ENCODE assay signal across 27 cellular contexts in the genomic region with DNA sequence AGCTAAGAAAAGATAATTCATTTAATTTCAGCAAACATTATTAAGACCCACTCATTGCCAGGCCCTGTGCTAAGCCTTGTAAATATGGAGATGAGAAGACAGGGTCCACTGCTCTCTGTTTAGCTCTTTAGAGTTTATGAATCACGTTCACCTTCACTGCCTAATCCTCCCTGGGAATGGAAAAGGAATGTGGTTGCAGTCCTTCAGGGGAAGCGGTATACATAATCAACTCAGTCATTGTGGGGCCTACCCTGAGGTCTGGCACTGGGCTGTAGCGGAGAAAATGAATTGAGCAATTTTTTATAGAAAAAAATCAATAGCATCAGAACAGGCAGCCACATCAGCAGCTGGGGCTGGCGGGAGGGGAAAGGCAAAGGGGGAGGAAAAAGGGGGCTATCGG.
"Had no signal": no experiment of that assay in that cellular context is flagged by ENCODE, and none has a peak within 500 bp of the region (broad histone marks: within the 10 kb centered on the region; RNA-seq: fewer than 3 reads in every experiment).

No MANE protein-coding gene starts in this region.

- H3K9me3 ChIP-seq: adrenal gland, ascending aorta, gastrocnemius medialis, lower lobe of right lung, prostate gland, right lobe of liver, stomach, suprapubic skin, tibial nerve had no signal

- H3K27me3 ChIP-seq: adrenal gland, ascending aorta, gastrocnemius medialis, right lobe of liver, stomach, suprapubic skin, tibial nerve had no signal

- H3K4me1 Mint-ChIP-seq: activated CD4-positive, alpha-beta T cell treated with anti-CD3 and anti-CD28 coated beads for 36 hours; central memory CD8-positive, alpha-beta T cell; naive B cell; stimulated activated memory B cell treated with anti-CD40 and anti-IgM and Interleukin-4, amounts not matched to agents 10 μg/mL and 1 μg/mL and 100 μg/mL, for 72 hours had no signal

- H3K27me3 Mint-ChIP-seq: activated CD4-positive, alpha-beta T cell treated with anti-CD3 and anti-CD28 coated beads for 36 hours; activated naive CD8-positive, alpha-beta T cell; central memory CD8-positive, alpha-beta T cell; naive B cell; stimulated activated memory B cell treated with anti-CD40 and anti-IgM and Interleukin-4, amounts not matched to agents 10 μg/mL and 1 μg/mL and 100 μg/mL, for 72 hours had no signal

- H3K27ac Mint-ChIP-seq: activated CD4-positive, alpha-beta T cell treated with anti-CD3 and anti-CD28 coated beads for 36 hours; activated naive CD8-positive, alpha-beta T cell; activated T-helper 2 cell treated with anti-CD3 and anti-CD28 coated beads, Interferon-gamma antibody, Interleukin-2, Interleukin-4, amounts not matched to agents 10 μg/mL and 5 μg/mL and 100 μg/mL, durations not matched to agents 14 hours and 24 hours and 36 hours; naive B cell; stimulated activated memory B cell treated with anti-CD40 and anti-IgM and Interleukin-4, amounts not matched to agents 10 μg/mL and 1 μg/mL and 100 μg/mL, for 72 hours had no signal

- DNase-seq: activated CD4-positive, alpha-beta T cell treated with anti-CD3 and anti-CD28 coated beads for 36 hours; activated CD4-positive, alpha-beta T cell treated with anti-CD3 and anti-CD28 coated beads, Interleukin-2, amount 50 U/mL, for 4 hours; activated CD8-positive, alpha-beta memory T cell treated with anti-CD3 and anti-CD28 coated beads for 24 hours; activated CD8-positive, alpha-beta memory T cell treated with anti-CD3 and anti-CD28 coated beads, Interleukin-2, amount 50 U/mL, for 48 hours; activated naive CD4-positive, alpha-beta T cell; activated T-cell treated with anti-CD3 and anti-CD28 coated beads, Interleukin-2, amount 50 U/mL, for 4 hours; adrenal gland; effector memory CD4-positive, alpha-beta T cell; gastrocnemius medialis; hippocampal formation; lower lobe of right lung; mesendoderm; naive B cell; right lobe of liver; small intestine; stimulated activated CD4-positive, alpha-beta T cell treated with anti-CD3 and anti-CD28 coated beads, Interleukin-2, amount 100 ng/mL, for 24 hours; stomach had no signal

- H3K27ac ChIP-seq: adrenal gland, ascending aorta, gastrocnemius medialis, lower lobe of right lung, prostate gland, right lobe of liver, stomach, suprapubic skin, tibial nerve had no signal

- H3K4me3 Mint-ChIP-seq: activated CD4-positive, alpha-beta T cell treated with anti-CD3 and anti-CD28 coated beads for 36 hours; activated naive CD8-positive, alpha-beta T cell; activated T-cell treated with anti-CD3 and anti-CD28 coated beads, Interleukin-2, amount 50 U/mL, for 4 hours; central memory CD8-positive, alpha-beta T cell; naive B cell; stimulated activated memory B cell treated with anti-CD40 and anti-IgM and Interleukin-4, amounts not matched to agents 10 μg/mL and 1 μg/mL and 100 μg/mL, for 72 hours had no signal

- H3K4me1 ChIP-seq: adrenal gland, ascending aorta, gastrocnemius medialis, lower lobe of right lung, prostate gland, right lobe of liver, stomach, suprapubic skin, tibial nerve had no signal

- H3K9me3 Mint-ChIP-seq: activated T-cell treated with anti-CD3 and anti-CD28 coated beads, Interleukin-2, amount 50 U/mL, for 4 hours; activated T-helper 2 cell treated with anti-CD3 and anti-CD28 coated beads, Interferon-gamma antibody, Interleukin-2, Interleukin-4, amounts not matched to agents 10 μg/mL and 5 μg/mL and 100 μg/mL, durations not matched to agents 14 hours and 24 hours and 36 hours; naive B cell; stimulated activated memory B cell treated with anti-CD40 and anti-IgM and Interleukin-4, amounts not matched to agents 10 μg/mL and 1 μg/mL and 100 μg/mL, for 72 hours had no signal

- ATAC-seq: activated CD4-positive, alpha-beta T cell treated with anti-CD3 and anti-CD28 coated beads for 36 hours; activated T-cell treated with anti-CD3 and anti-CD28 coated beads, Interleukin-2, amount 50 U/mL, for 4 hours; esophagus mucosa; gastrocnemius medialis; left lobe of liver; lower lobe of right lung; right lobe of liver; stimulated activated memory B cell treated with anti-CD40 and anti-IgM and Interleukin-4, amounts not matched to agents 10 μg/mL and 1 μg/mL and 100 μg/mL, for 72 hours had no signal

- H3K36me3 Mint-ChIP-seq: activated naive CD8-positive, alpha-beta T cell; naive B cell; stimulated activated memory B cell treated with anti-CD40 and anti-IgM and Interleukin-4, amounts not matched to agents 10 μg/mL and 1 μg/mL and 100 μg/mL, for 72 hours had no signal
